Comparison of ENCODE assay signal across 18 cellular contexts in genomic region chr2:128715360-128715759, GRCh38.
"Had no signal": no experiment of that assay in that cellular context is flagged by ENCODE, and none has a peak within 500 bp of the region (broad histone marks: within the 10 kb centered on the region; RNA-seq: fewer than 3 reads in every experiment).

No MANE protein-coding gene starts in this region.

- H3K27ac ChIP-seq: lower lobe of right lung, thyroid gland had no signal

- H3K4me1 ChIP-seq: lower lobe of right lung, thyroid gland had no signal

- FAIRE-seq: islet of Langerhans had no signal

- H3K4me3 Mint-ChIP-seq: activated CD4-positive, alpha-beta memory T cell treated with anti-CD3 and anti-CD28 coated beads, Interleukin-2, amount 10 ng/mL, durations not matched to agents 7 days and 5 days; activated naive CD8-positive, alpha-beta T cell treated with anti-CD3 and anti-CD28 coated beads, Interleukin-2, amount 10 ng/mL, durations not matched to agents 7 days and 5 days; activated T-cell treated with anti-CD3 and anti-CD28 coated beads, Interleukin-2, amount 50 U/mL, for 24 hours; natural killer cell had no signal

- DNase-seq: activated CD4-positive, alpha-beta memory T cell treated with anti-CD3 and anti-CD28 coated beads, Interleukin-2, amount 10 ng/mL, durations not matched to agents 7 days and 5 days; activated CD4-positive, alpha-beta T cell treated with anti-CD3 and anti-CD28 coated beads for 48 hours; activated CD4-positive, CD25-positive, alpha-beta regulatory T cell; activated naive CD4-positive, alpha-beta T cell treated with Interleukin-2 at 50 U/mL for 16 hours; activated naive CD8-positive, alpha-beta T cell treated with anti-CD3 and anti-CD28 coated beads, Interleukin-2, amount 10 ng/mL, durations not matched to agents 7 days and 5 days; activated T-cell treated with anti-CD3 and anti-CD28 coated beads, Interleukin-2, amount 50 U/mL, for 24 hours; amygdala; central memory CD4-positive, alpha-beta T cell; cortex of kidney; effector CD4-positive, alpha-beta T cell; left cardiac atrium; lower lobe of right lung; natural killer cell; stimulated activated naive CD4-positive, alpha-beta T cell; thyroid gland had no signal

- H3K27me3 ChIP-seq: thyroid gland had no signal

- H3K36me3 ChIP-seq: lower lobe of right lung, thyroid gland had no signal

- H3K4me3 ChIP-seq: lower lobe of right lung, thyroid gland had no signal

- H3K4me1 Mint-ChIP-seq: activated CD4-positive, alpha-beta memory T cell treated with anti-CD3 and anti-CD28 coated beads, Interleukin-2, amount 10 ng/mL, durations not matched to agents 7 days and 5 days; activated naive CD8-positive, alpha-beta T cell treated with anti-CD3 and anti-CD28 coated beads, Interleukin-2, amount 10 ng/mL, durations not matched to agents 7 days and 5 days; natural killer cell had no signal

- H3K9me3 Mint-ChIP-seq: activated CD4-positive, alpha-beta memory T cell treated with anti-CD3 and anti-CD28 coated beads, Interleukin-2, amount 10 ng/mL, durations not matched to agents 7 days and 5 days; activated naive CD8-positive, alpha-beta T cell treated with anti-CD3 and anti-CD28 coated beads, Interleukin-2, amount 10 ng/mL, durations not matched to agents 7 days and 5 days; activated T-helper 2 cell treated with anti-CD3 and anti-CD28 coated beads, Interferon-gamma antibody, Interleukin-2, Interleukin-4, amounts not matched to agents 10 μg/mL and 5 μg/mL and 100 μg/mL, durations not matched to agents 14 hours and 24 hours and 36 hours; natural killer cell had no signal

- ATAC-seq: esophagus mucosa, left cardiac atrium, lower lobe of right lung, natural killer cell had no signal

- H3K27ac Mint-ChIP-seq: activated CD4-positive, alpha-beta memory T cell treated with anti-CD3 and anti-CD28 coated beads, Interleukin-2, amount 10 ng/mL, durations not matched to agents 7 days and 5 days; activated naive CD8-positive, alpha-beta T cell treated with anti-CD3 and anti-CD28 coated beads, Interleukin-2, amount 10 ng/mL, durations not matched to agents 7 days and 5 days; activated T-cell treated with anti-CD3 and anti-CD28 coated beads, Interleukin-2, amount 50 U/mL, for 24 hours; activated T-helper 2 cell treated with anti-CD3 and anti-CD28 coated beads, Interferon-gamma antibody, Interleukin-2, Interleukin-4, amounts not matched to agents 10 μg/mL and 5 μg/mL and 100 μg/mL, durations not matched to agents 14 hours and 24 hours and 36 hours; natural killer cell had no signal

- H3K36me3 Mint-ChIP-seq: activated naive CD8-positive, alpha-beta T cell treated with anti-CD3 and anti-CD28 coated beads, Interleukin-2, amount 10 ng/mL, durations not matched to agents 7 days and 5 days; natural killer cell had no signal

- H3K9me3 ChIP-seq: lower lobe of right lung, thyroid gland had no signal
